1 cellular context compared by ENCODE assay signal in the genomic region with DNA sequence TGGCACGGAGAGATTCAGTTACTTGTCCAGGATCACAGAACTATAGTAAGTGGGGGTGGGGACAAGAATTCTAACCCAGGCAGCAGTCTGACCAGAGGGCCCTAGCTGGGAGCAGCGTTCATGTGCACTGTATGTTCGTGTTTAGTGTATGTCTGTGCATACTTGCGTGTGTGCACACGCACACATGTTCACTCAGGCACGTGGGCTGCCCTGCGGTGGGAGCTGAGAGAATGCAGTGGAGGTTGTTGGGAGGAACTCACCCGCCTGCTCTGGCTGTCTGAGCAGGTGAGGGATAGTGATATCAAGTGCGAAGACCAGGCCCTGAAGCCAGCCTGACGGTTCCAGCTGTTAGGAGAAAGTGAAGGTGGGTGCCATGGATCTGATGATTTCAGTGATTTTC.
TF ChIP-seq lines count a peak whose summit lies in the region.

No MANE protein-coding gene starts in this region.

TF ChIP-seq in K562, 482 proteins besides CTCF, POLR2A, EP300 and RAD21:
- no peak for TF ChIP-seq POLR3A (IDR thresholded peaks at IDR 0.05; ENCODE audit: borderline replicate concordance, extremely low read depth, insufficient read depth, insufficient read length)
- TF ChIP-seq, protein P1, sequence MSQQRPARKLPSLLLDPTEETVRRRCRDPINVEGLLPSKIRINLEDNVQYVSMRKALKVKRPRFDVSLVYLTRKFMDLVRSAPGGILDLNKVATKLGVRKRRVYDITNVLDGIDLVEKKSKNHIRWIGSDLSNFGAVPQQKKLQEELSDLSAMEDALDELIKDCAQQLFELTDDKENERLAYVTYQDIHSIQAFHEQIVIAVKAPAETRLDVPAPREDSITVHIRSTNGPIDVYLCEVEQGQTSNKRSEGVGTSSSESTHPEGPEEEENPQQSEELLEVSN (IDR thresholded peaks at IDR 0.05; ENCODE audit: borderline replicate concordance in 1 of 2, extremely low read depth in 1 of 2, insufficient read depth in 1 of 2, insufficient read length in 1 of 2, low read depth in 1 of 2, low read length in 1 of 2, poor library complexity in 1 of 2, severe bottlenecking in 1 of 2): peak in 1 of 2 experiments; percentile 18
